In genomic region chr19:36141039-36141914, GRCh38 we compare ENCODE assay signal across 8 cellular contexts. TPM values are rescaled to one million over a fixed set of nuclear protein-coding genes. Genes with fewer than 3 reads are reported as not detected.
DNase-seq lines count a peak whose midpoint lies in the region; ATAC-seq and TF ChIP-seq lines count a peak whose summit lies in the region.

No MANE protein-coding gene starts in this region.

- H3K27ac ChIP-seq in colonic mucosa = peak overlapping the region; percentile 96

- H3K4me1 ChIP-seq in colonic mucosa = peaks cover under 1% of the 10 kb centered on the region

- H3K27me3 ChIP-seq in colonic mucosa = no peaks in the 10 kb centered on the region

- no peak for TF ChIP-seq CTCF in colonic mucosa (IDR thresholded peaks at IDR 0.05)

- ATAC-seq in GM18505 (IDR thresholded peaks at IDR 0.05; ENCODE audit: unreplicated experiment) (peak; percentile 38), HG03442 (IDR thresholded peaks at IDR 0.05; ENCODE audit: unreplicated experiment) (peak; percentile 38), HG03196 (IDR thresholded peaks at IDR 0.05; ENCODE audit: unreplicated experiment) (no peak)

- no peaks in the 10 kb centered on the region for H3K9me3 ChIP-seq in colonic mucosa

- intact Hi-C loops in activated CD4-positive, alpha-beta T cell treated with anti-CD3 and anti-CD28 coated beads, Interleukin-2, amount 10 ng/mL, durations not matched to agents 24 days and 14 days (cut with micrococcal nuclease) = no loop called here
- intact Hi-C loops in colonic mucosa (cut with DNase I) = no loop called here

- H3K36me3 Mint-ChIP-seq in activated CD4-positive, alpha-beta T cell treated with anti-CD3 and anti-CD28 coated beads, Interleukin-2, amount 10 ng/mL, durations not matched to agents 24 days and 14 days (ENCODE audit: low read depth) = peaks cover 43% of the 10 kb centered on the region

- peaks cover 7% of the 10 kb centered on the region for H3K36me3 ChIP-seq in colonic mucosa

- H3K27ac Mint-ChIP-seq in activated CD4-positive, alpha-beta T cell treated with anti-CD3 and anti-CD28 coated beads, Interleukin-2, amount 10 ng/mL, durations not matched to agents 24 days and 14 days = peak overlapping the region; percentile 95

- no peaks in the 10 kb centered on the region for H3K9me3 Mint-ChIP-seq in activated CD4-positive, alpha-beta T cell treated with anti-CD3 and anti-CD28 coated beads, Interleukin-2, amount 10 ng/mL, durations not matched to agents 24 days and 14 days

- TF ChIP-seq POLR2A in GM18505 (IDR thresholded peaks at IDR 0.05; ENCODE audit: borderline replicate concordance, extremely low read depth, insufficient read depth, insufficient read length) = no peak

- peaks cover 23% of the 10 kb centered on the region for H3K4me1 Mint-ChIP-seq in activated CD4-positive, alpha-beta T cell treated with anti-CD3 and anti-CD28 coated beads, Interleukin-2, amount 10 ng/mL, durations not matched to agents 24 days and 14 days

- peak overlapping the region in 1 of 2 donors; percentile 99 for H3K9ac ChIP-seq in colonic mucosa (ENCODE audit: low read depth in 2 of 2, low read length in 2 of 2)

- H3K4me3 Mint-ChIP-seq in activated CD4-positive, alpha-beta T cell treated with anti-CD3 and anti-CD28 coated beads, Interleukin-2, amount 10 ng/mL, durations not matched to agents 24 days and 14 days = peak overlapping the region; percentile 89

- DNase-seq in NCI-H524 treated with DMSO at 0.1 percent for 48 hours (lab: John Stamatoyannopoulos, UW) = peak; percentile 42
- peak; percentile 97 for DNase-seq in activated CD4-positive, alpha-beta T cell treated with anti-CD3 and anti-CD28 coated beads, Interleukin-2, amount 10 ng/mL, durations not matched to agents 24 days and 14 days
- peak; percentile 95 for DNase-seq in colonic mucosa
- peak; percentile 93 for DNase-seq in left kidney (ENCODE audit: low read depth, low spot score)
- peak; percentile 81 to 95 (median 84) for DNase-seq in stimulated activated CD4-positive, alpha-beta T cell treated with anti-CD3 and anti-CD28 coated beads, Interleukin-1b, Interleukin-23, amount 100 ng/mL, for 24 hours (ENCODE audit: low read depth in 4 of 4, low spot score in 1 of 4)

- H3K4me3 ChIP-seq in colonic mucosa = peak overlapping the region; percentile 64

- no peaks in the 10 kb centered on the region for H3K27me3 Mint-ChIP-seq in activated CD4-positive, alpha-beta T cell treated with anti-CD3 and anti-CD28 coated beads, Interleukin-2, amount 10 ng/mL, durations not matched to agents 24 days and 14 days

RNA-seq across cellular contexts. Expression of gene CAPNS1, which starts 1.4 kb away (rescaled TPM):
- 351 and 362 TPM in 2 replicates for total RNA-seq in activated CD4-positive, alpha-beta T cell treated with anti-CD3 and anti-CD28 coated beads, Interleukin-2, amount 10 ng/mL, durations not matched to agents 24 days and 14 days
- 100 to 1,000 TPM; 677 to 794 TPM for total RNA-seq in colonic mucosa

RNA-seq across cellular contexts. Expression of gene COX7A1, which starts 11.0 kb away (rescaled TPM):
- total RNA-seq in activated CD4-positive, alpha-beta T cell treated with anti-CD3 and anti-CD28 coated beads, Interleukin-2, amount 10 ng/mL, durations not matched to agents 24 days and 14 days = not detected in 2 replicates
- total RNA-seq in colonic mucosa = 10 to 100 TPM in 1 of 2 donors, 1 to 10 TPM in 1; 8.2 to 17.1 TPM

RNA-seq across cellular contexts. Expression of gene TBCB, which starts 26.0 kb away (rescaled TPM):
- total RNA-seq in activated CD4-positive, alpha-beta T cell treated with anti-CD3 and anti-CD28 coated beads, Interleukin-2, amount 10 ng/mL, durations not matched to agents 24 days and 14 days = 129 and 133 TPM in 2 replicates
- 100 to 1,000 TPM in 1 of 2 donors, 10 to 100 TPM in 1; 82.3 to 115 TPM for total RNA-seq in colonic mucosa

RNA-seq across cellular contexts. Expression of gene POLR2I, which starts 26.6 kb away (rescaled TPM):
- total RNA-seq in activated CD4-positive, alpha-beta T cell treated with anti-CD3 and anti-CD28 coated beads, Interleukin-2, amount 10 ng/mL, durations not matched to agents 24 days and 14 days = 83.4 and 86.3 TPM in 2 replicates
- total RNA-seq in colonic mucosa = 10 to 100 TPM; 41.6 to 94.0 TPM

RNA-seq across cellular contexts. Expression of gene OVOL3, which starts 30.3 kb away (rescaled TPM):
- total RNA-seq in activated CD4-positive, alpha-beta T cell treated with anti-CD3 and anti-CD28 coated beads, Interleukin-2, amount 10 ng/mL, durations not matched to agents 24 days and 14 days = not detected in 2 replicates
- not detected for total RNA-seq in colonic mucosa

Comparison
In these comparisons a context has a peak if more than half of its experiments do, and no peak if none do; other contexts are left out.
1. DNase-seq: peak in every context shown above with its lines; median percentile 97 in activated CD4-positive, alpha-beta T cell treated with anti-CD3 and anti-CD28 coated beads, Interleukin-2, amount 10 ng/mL, durations not matched to agents 24 days and 14 days; 95 in colonic mucosa; 93 in left kidney; 84 in stimulated activated CD4-positive, alpha-beta T cell treated with anti-CD3 and anti-CD28 coated beads, Interleukin-1b, Interleukin-23, amount 100 ng/mL, for 24 hours; 42 in NCI-H524 treated with DMSO at 0.1 percent for 48 hours.